ENCODE assay signal across 9 cellular contexts in the genomic region with DNA sequence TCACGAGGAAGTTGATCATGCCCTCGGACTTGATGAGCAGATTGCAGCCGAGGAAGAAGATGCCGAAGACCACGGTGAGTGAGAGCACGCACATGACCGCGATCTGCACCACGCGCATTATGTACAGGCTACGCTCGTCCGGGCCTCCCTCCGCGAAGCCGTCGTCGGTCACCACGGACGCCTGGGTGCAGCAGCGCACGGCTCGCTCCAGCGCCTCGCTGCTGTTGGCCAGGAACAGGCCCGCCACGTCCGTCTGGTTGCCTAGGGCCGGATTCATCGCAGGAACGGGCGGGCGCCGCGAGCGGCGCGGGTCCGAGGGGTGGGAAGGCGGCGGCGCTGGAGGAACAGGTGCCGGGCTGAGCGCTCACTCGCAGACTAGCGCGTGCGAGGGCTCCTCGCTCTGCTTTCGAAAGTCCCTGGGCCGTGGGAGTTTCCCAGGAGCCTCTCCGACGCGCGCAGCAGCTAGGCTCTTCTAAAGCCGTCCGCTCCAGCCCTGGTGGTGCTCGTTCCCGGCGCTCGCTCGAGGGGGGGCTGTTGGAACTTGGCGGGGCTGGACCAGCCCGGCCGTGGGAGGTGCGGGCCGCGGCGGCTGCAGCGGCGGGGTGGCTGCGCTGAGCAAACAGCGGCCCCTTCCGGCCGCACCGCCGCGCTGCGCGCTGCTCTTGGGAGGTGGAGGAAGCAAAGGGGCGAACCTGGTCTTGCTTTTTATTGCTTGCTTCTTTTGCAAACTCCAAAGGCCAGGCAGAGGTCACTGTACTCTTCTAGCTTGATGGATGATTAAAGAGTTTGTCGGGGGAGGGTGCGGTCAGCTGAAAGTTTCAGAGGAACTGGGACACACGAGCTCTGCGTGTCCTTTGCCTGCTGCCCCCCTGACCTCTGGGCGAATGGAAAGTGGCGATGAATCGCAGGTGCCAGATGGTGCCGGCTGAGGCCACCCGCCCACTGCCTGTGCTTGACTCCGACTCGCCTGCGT. TPM values are rescaled to one million over a fixed set of nuclear protein-coding genes. Genes with fewer than 3 reads are reported as not detected.
DNase-seq lines count a peak whose midpoint lies in the region; ATAC-seq and TF ChIP-seq lines count a peak whose summit lies in the region.
"Had no signal": no experiment of that assay in that cellular context is flagged by ENCODE, and none has a peak within 500 bp of the region (broad histone marks: within the 10 kb centered on the region; RNA-seq: fewer than 3 reads in every experiment).

A gene (minus strand): TSS at position 474 of the 973 bp plus-strand sequence. CDS start 197 bp downstream, at position 277.

- no peaks in the 10 kb centered on the region for H3K9me3 Mint-ChIP-seq in activated T-cell treated with anti-CD3 and anti-CD28 coated beads, Interleukin-2, amount 50 U/mL, for 72 hours
- no peaks in the 10 kb centered on the region for H3K9me3 Mint-ChIP-seq in natural killer cell
- no peaks in the 10 kb centered on the region for H3K9me3 Mint-ChIP-seq in stimulated activated naive CD8-positive, alpha-beta T cell treated with anti-CD3 and anti-CD28 coated beads, Interleukin-15, amount 100 ng/mL, for 72 hours

- H3K4me3 ChIP-seq in BLaER1 treated with 17β-estradiol and CSF1 and Interleukin-3, amounts not matched to agents 10 nM and 100 nM = peak within 1 kb of the TSS in 5 of 10 experiments; percentile 10 to 41 (median 26); a peak in 6 of 20 replicates

- DNase-seq in NCI-H748 treated with DMSO at 0.1 percent for 48 hours (lab: John Stamatoyannopoulos, UW) (peak; percentile 93), fibroblast of peridontal ligament (ENCODE audit: extremely low read depth) (peak; percentile 17), natural killer cell (peak; percentile 42)
- DNase-seq in activated T-cell treated with anti-CD3 and anti-CD28 coated beads, Interleukin-2, amount 50 U/mL, for 72 hours = peak; percentile 63 to 78
- peak; percentile 64 to 71 for DNase-seq in stimulated activated naive CD8-positive, alpha-beta T cell treated with anti-CD3 and anti-CD28 coated beads, Interleukin-15, amount 100 ng/mL, for 72 hours

- TF ChIP-seq CTCF in natural killer cell (IDR thresholded peaks at IDR 0.05) = peak; percentile 50

- H4K20me1 ChIP-seq in BLaER1 treated with 17β-estradiol and CSF1 and Interleukin-3, amounts not matched to agents 10 nM and 100 nM = no peaks in the 10 kb centered on the region

- intact Hi-C loops in natural killer cell (cut with micrococcal nuclease) = no loop called here

- no peaks in the 10 kb centered on the region for H3K36me3 ChIP-seq in BLaER1 treated with 17β-estradiol and CSF1 and Interleukin-3, amounts not matched to agents 10 nM and 100 nM

- peak within 1 kb of the TSS in 8 of 11 experiments; percentile 4 to 66 (median 24); a peak in 10 of 22 replicates for H3K4me2 ChIP-seq in BLaER1 treated with 17β-estradiol and CSF1 and Interleukin-3, amounts not matched to agents 10 nM and 100 nM

- H3K9ac ChIP-seq in BLaER1 treated with 17β-estradiol and CSF1 and Interleukin-3, amounts not matched to agents 10 nM and 100 nM = no peak within 1 kb of the TSS

- H3K27ac ChIP-seq in BLaER1 treated with 17β-estradiol and CSF1 and Interleukin-3, amounts not matched to agents 10 nM and 100 nM = no peak within 1 kb of the TSS

- ATAC-seq in GM19324 (IDR thresholded peaks at IDR 0.05; ENCODE audit: low FRiP score, unreplicated experiment) = peak; percentile 96
- ATAC-seq in HG03432 (IDR thresholded peaks at IDR 0.05; ENCODE audit: unreplicated experiment) = peak; percentile 96
- ATAC-seq in activated T-cell treated with anti-CD3 and anti-CD28 coated beads, Interleukin-2, amount 50 U/mL, for 72 hours (replicated peaks in 1 of 2) = peak; percentile 91
- peak; percentile 84 to 88 (median 86) for ATAC-seq in natural killer cell
- ATAC-seq in stimulated activated naive CD8-positive, alpha-beta T cell treated with anti-CD3 and anti-CD28 coated beads, Interleukin-15, amount 100 ng/mL, for 72 hours = peak; percentile 86
- ATAC-seq: Panc1 had no signal

- peaks cover 0 to 17% (median 0%) of the 10 kb centered on the region in 10 experiments; a peak in 5 of 20 replicates for H3K4me1 ChIP-seq in BLaER1 treated with 17β-estradiol and CSF1 and Interleukin-3, amounts not matched to agents 10 nM and 100 nM

- no peaks in the 10 kb centered on the region for H3K36me3 Mint-ChIP-seq in activated T-cell treated with anti-CD3 and anti-CD28 coated beads, Interleukin-2, amount 50 U/mL, for 72 hours (ENCODE audit: insufficient read depth in 2 of 2)
- no peaks in the 10 kb centered on the region for H3K36me3 Mint-ChIP-seq in natural killer cell

- H3K27ac Mint-ChIP-seq in activated T-cell treated with anti-CD3 and anti-CD28 coated beads, Interleukin-2, amount 50 U/mL, for 72 hours = no peak within 1 kb of the TSS
- H3K27ac Mint-ChIP-seq in natural killer cell = peak within 1 kb of the TSS in 1 of 2 donors; percentile 27
- no peak within 1 kb of the TSS for H3K27ac Mint-ChIP-seq in stimulated activated naive CD8-positive, alpha-beta T cell treated with anti-CD3 and anti-CD28 coated beads, Interleukin-15, amount 100 ng/mL, for 72 hours

- peaks cover 36 to 46% (median 43%) of the 10 kb centered on the region in 11 experiments for H3K27me3 ChIP-seq in BLaER1 treated with 17β-estradiol and CSF1 and Interleukin-3, amounts not matched to agents 10 nM and 100 nM

- H3K27me3 Mint-ChIP-seq in activated T-cell treated with anti-CD3 and anti-CD28 coated beads, Interleukin-2, amount 50 U/mL, for 72 hours (ENCODE audit: low read depth) = peaks cover 66% of the 10 kb centered on the region
- peaks cover 32 to 50% of the 10 kb centered on the region in 2 donors for H3K27me3 Mint-ChIP-seq in natural killer cell (ENCODE audit: low read depth in 2 of 2)
- peaks cover 78% of the 10 kb centered on the region for H3K27me3 Mint-ChIP-seq in stimulated activated naive CD8-positive, alpha-beta T cell treated with anti-CD3 and anti-CD28 coated beads, Interleukin-15, amount 100 ng/mL, for 72 hours

- peaks cover 15 to 28% (median 19%) of the 10 kb centered on the region in 11 experiments for H3K9me3 ChIP-seq in BLaER1 treated with 17β-estradiol and CSF1 and Interleukin-3, amounts not matched to agents 10 nM and 100 nM (replicated peaks in 1 of 11)

- peaks cover 23% of the 10 kb centered on the region for H3K4me1 Mint-ChIP-seq in activated T-cell treated with anti-CD3 and anti-CD28 coated beads, Interleukin-2, amount 50 U/mL, for 72 hours (ENCODE audit: low read depth)
- peaks cover 13 to 17% of the 10 kb centered on the region in 2 donors for H3K4me1 Mint-ChIP-seq in natural killer cell
- H3K4me1 Mint-ChIP-seq in stimulated activated naive CD8-positive, alpha-beta T cell treated with anti-CD3 and anti-CD28 coated beads, Interleukin-15, amount 100 ng/mL, for 72 hours = peaks cover 29% of the 10 kb centered on the region

- peak within 1 kb of the TSS; percentile 68 to 75 for H3K4me3 Mint-ChIP-seq in activated T-cell treated with anti-CD3 and anti-CD28 coated beads, Interleukin-2, amount 50 U/mL, for 72 hours
- H3K4me3 Mint-ChIP-seq in natural killer cell = peak within 1 kb of the TSS; percentile 85
- H3K4me3 Mint-ChIP-seq in stimulated activated naive CD8-positive, alpha-beta T cell treated with anti-CD3 and anti-CD28 coated beads, Interleukin-15, amount 100 ng/mL, for 72 hours = peak within 1 kb of the TSS; percentile 84 to 88

RNA-seq across cellular contexts. Expression of the gene that starts here (rescaled TPM):
- not detected for total RNA-seq in activated T-cell treated with anti-CD3 and anti-CD28 coated beads, Interleukin-2, amount 50 U/mL, for 72 hours
- not detected for total RNA-seq in natural killer cell

Comparison
In these comparisons a context has a peak if more than half of its experiments do, and no peak if none do; other contexts are left out.
1. Peak in DNase-seq and ATAC-seq in activated T-cell treated with anti-CD3 and anti-CD28 coated beads, Interleukin-2, amount 50 U/mL, for 72 hours; RNA of the gene not detected or under 1 TPM.
2. Peak in DNase-seq and ATAC-seq in natural killer cell; RNA of the gene not detected or under 1 TPM.
3. DNase-seq: peak in every context shown above with its lines; median percentile 93 in NCI-H748 treated with DMSO at 0.1 percent for 48 hours; 70 in activated T-cell treated with anti-CD3 and anti-CD28 coated beads, Interleukin-2, amount 50 U/mL, for 72 hours; 68 in stimulated activated naive CD8-positive, alpha-beta T cell treated with anti-CD3 and anti-CD28 coated beads, Interleukin-15, amount 100 ng/mL, for 72 hours; 42 in natural killer cell; 17 in fibroblast of peridontal ligament.